11 cellular contexts compared by ENCODE assay signal in genomic region chr10:100349672-100350071, GRCh38. TPM values are rescaled to one million over a fixed set of nuclear protein-coding genes. Genes with fewer than 3 reads are reported as not detected.
A peak's percentile ranks its signal among the peaks of the same experiment; 100 is the strongest.
DNase-seq lines count a peak whose midpoint lies in the region; ATAC-seq, FAIRE-seq and TF ChIP-seq lines count a peak whose summit lies in the region.
"Had no signal": no experiment of that assay in that cellular context is flagged by ENCODE, and none has a peak within 500 bp of the region (broad histone marks: within the 10 kb centered on the region; RNA-seq: fewer than 3 reads in every experiment).

No MANE protein-coding gene starts in this region.

- peaks cover 45% of the 10 kb centered on the region for H3K4me1 ChIP-seq in smooth muscle cell (ENCODE audit: low read depth)
- H3K4me1 ChIP-seq in kidney (ENCODE audit: control insufficient read depth in 1 of 2, insufficient read depth in 1 of 2, low read depth in 1 of 2, low read length in 2 of 2), result peaks cover 0 to 2% of the 10 kb centered on the region in 2 donors

- peaks cover 69% of the 10 kb centered on the region for H3K36me3 Mint-ChIP-seq in activated CD4-positive, alpha-beta T cell treated with anti-CD3 and anti-CD28 coated beads, Interleukin-2, amount 10 ng/mL, durations not matched to agents 7 days and 5 days (ENCODE audit: low read depth)

- H3K9me3 ChIP-seq in SK-N-MC (ENCODE audit: low read depth, low read length) (no peaks in the 10 kb centered on the region), smooth muscle cell (replicated peaks; ENCODE audit: low read depth) (no peaks in the 10 kb centered on the region), kidney (ENCODE audit: control insufficient read depth in 1 of 2, low read length in 2 of 2) (no peaks in the 10 kb centered on the region)

- POLR2A ChIA-PET in activated CD4-positive, alpha-beta T cell treated with anti-CD3 and anti-CD28 coated beads, Interleukin-2, amount 10 ng/mL, durations not matched to agents 7 days and 5 days (lab: Charles Lee), result interaction anchor here (1.2 kb wide), 1 partner anchor 21 kb away, joined by 5 read pairs; no protein-coding TSS in a partner anchor

- intact Hi-C loops in kidney (cut with DNase I), result no loop called here

- H3K4me2 ChIP-seq in smooth muscle cell, result peak overlapping the region; percentile 96

- CTCF ChIA-PET in activated CD4-positive, alpha-beta T cell treated with anti-CD3 and anti-CD28 coated beads, Interleukin-2, amount 10 ng/mL, durations not matched to agents 7 days and 5 days (lab: Charles Lee), result interaction anchor here (0.7 to 2.1 kb wide), 11 partner anchors 9 to 186 kb away, joined by 3 to 7 read pairs (median 4); partner anchors contain the start of gene HIF1AN

- H3K9ac ChIP-seq in SK-N-MC (ENCODE audit: insufficient read length), result peak overlapping the region; percentile 37
- peak overlapping the region; percentile 78 for H3K9ac ChIP-seq in smooth muscle cell (ENCODE audit: low read depth)
- no peak overlapping the region for H3K9ac ChIP-seq in kidney (ENCODE audit: low read length in 2 of 2)
- H3K9ac ChIP-seq: GM23248 had no signal

- no peak overlapping the region for H2AFZ ChIP-seq in smooth muscle cell (ENCODE audit: low read depth)
- H2AFZ ChIP-seq: GM23248 had no signal

- DNase-seq in activated CD4-positive, alpha-beta T cell treated with anti-CD3 and anti-CD28 coated beads, Interleukin-2, amount 10 ng/mL, durations not matched to agents 7 days and 5 days, result no peak
- no peak for DNase-seq in activated CD4-positive, alpha-beta T cell treated with anti-CD3 and anti-CD28 coated beads, Interleukin-2, amount 50 U/mL, for 1 hour
- no peak for DNase-seq in SK-N-MC (ENCODE audit: low read depth, low spot score)
- no peak for DNase-seq in epithelial cell of prostate (ENCODE audit: low read depth, low spot score)
- no peak for DNase-seq in smooth muscle cell (lab: John Stamatoyannopoulos, UW; ENCODE audit: unreplicated experiment)
- no peak for DNase-seq in kidney
- no peak for DNase-seq in NCI-H1105 treated with DMSO at 0.1 percent for 48 hours (lab: John Stamatoyannopoulos, UW)
- DNase-seq: GM23248; stimulated activated CD4-positive, alpha-beta T cell treated with anti-CD3 and anti-CD28 coated beads, Interleukin-12 subunit alpha, Interleukin-12 subunit beta, amount 100 ng/mL, for 4 hours had no signal

- peak overlapping the region; percentile 97 for H3K4me3 Mint-ChIP-seq in activated CD4-positive, alpha-beta T cell treated with anti-CD3 and anti-CD28 coated beads, Interleukin-2, amount 10 ng/mL, durations not matched to agents 7 days and 5 days

- ATAC-seq in HG03442 (IDR thresholded peaks at IDR 0.05; ENCODE audit: unreplicated experiment), result no peak

- H3K4me3 ChIP-seq in SK-N-MC (peak overlapping the region; percentile 84), smooth muscle cell (peak overlapping the region; percentile 84), kidney (ENCODE audit: low read length in 2 of 2) (no peak overlapping the region)
- H3K4me3 ChIP-seq: GM23248 had no signal

- H3F3A ChIP-seq in smooth muscle cell (ENCODE audit: low read depth), result peaks cover 31% of the 10 kb centered on the region

- H3K27me3 Mint-ChIP-seq in activated CD4-positive, alpha-beta T cell treated with anti-CD3 and anti-CD28 coated beads, Interleukin-2, amount 10 ng/mL, durations not matched to agents 7 days and 5 days, result no peaks in the 10 kb centered on the region

- H3K9me3 Mint-ChIP-seq in activated CD4-positive, alpha-beta T cell treated with anti-CD3 and anti-CD28 coated beads, Interleukin-2, amount 10 ng/mL, durations not matched to agents 7 days and 5 days, result no peaks in the 10 kb centered on the region

- H3K4me1 Mint-ChIP-seq in activated CD4-positive, alpha-beta T cell treated with anti-CD3 and anti-CD28 coated beads, Interleukin-2, amount 10 ng/mL, durations not matched to agents 7 days and 5 days, result peaks cover 79% of the 10 kb centered on the region

- peaks cover 74% of the 10 kb centered on the region for H4K20me1 ChIP-seq in smooth muscle cell (ENCODE audit: low read depth)

- no peak for TF ChIP-seq CTCF in smooth muscle cell (IDR thresholded peaks at IDR 0.05; ENCODE audit: borderline replicate concordance, insufficient read depth, poor library complexity, severe bottlenecking)
- no peak for TF ChIP-seq CTCF in kidney (IDR thresholded peaks at IDR 0.05; ENCODE audit: borderline replicate concordance, extremely low read depth, insufficient read depth)

- no peak for FAIRE-seq in kidney (lab: Jason Lieb, UNC)
- FAIRE-seq: TTC549 had no signal

- H3K36me3 ChIP-seq in SK-N-MC (ENCODE audit: insufficient read depth, low read length), result peaks cover 68% of the 10 kb centered on the region
- H3K36me3 ChIP-seq in smooth muscle cell (ENCODE audit: low read depth), result peaks cover 11% of the 10 kb centered on the region
- H3K36me3 ChIP-seq in kidney (ENCODE audit: control insufficient read depth in 1 of 2, insufficient read depth in 2 of 2, low read length in 2 of 2), result peaks cover 0 to 4% of the 10 kb centered on the region in 2 donors

- H3K27ac ChIP-seq in SK-N-MC (no peak overlapping the region), epithelial cell of prostate (peak overlapping the region; percentile 81), smooth muscle cell (ENCODE audit: low read depth) (no peak overlapping the region), kidney (ENCODE audit: low read depth in 2 of 2, low read length in 2 of 2) (no peak overlapping the region)
- H3K27ac ChIP-seq: GM23248 had no signal

- no peaks in the 10 kb centered on the region for H3K27me3 ChIP-seq in smooth muscle cell (ENCODE audit: low read depth)

- peak overlapping the region; percentile 65 for H3K27ac Mint-ChIP-seq in activated CD4-positive, alpha-beta T cell treated with anti-CD3 and anti-CD28 coated beads, Interleukin-2, amount 10 ng/mL, durations not matched to agents 7 days and 5 days

- peaks cover 73% of the 10 kb centered on the region for H3K79me2 ChIP-seq in smooth muscle cell (ENCODE audit: low read depth)

- 43% methylated on average over 3 of the region's 3 CpGs for WGBS in smooth muscle cell (ENCODE audit: low lambda C conversion rate)

RNA-seq across cellular contexts. Expression of gene SCD, which starts 2.6 kb away (rescaled TPM):
- total RNA-seq in activated CD4-positive, alpha-beta T cell treated with anti-CD3 and anti-CD28 coated beads, Interleukin-2, amount 10 ng/mL, durations not matched to agents 7 days and 5 days, result 100 to 1,000 TPM; 117 to 129 TPM
- 306 and 316 TPM in 2 replicates for total RNA-seq in smooth muscle cell
- polyA plus RNA-seq in smooth muscle cell, result 157 and 183 TPM in 2 replicates
- 8.7 TPM for total RNA-seq in kidney
- polyA plus RNA-seq in kidney (ENCODE audit: insufficient read depth, low read depth, low replicate concordance), result 10.7 TPM

RNA-seq across cellular contexts. Expression of gene PKD2L1, which starts 19.6 kb away (rescaled TPM):
- total RNA-seq in activated CD4-positive, alpha-beta T cell treated with anti-CD3 and anti-CD28 coated beads, Interleukin-2, amount 10 ng/mL, durations not matched to agents 7 days and 5 days, result not detected
- total RNA-seq in smooth muscle cell (not detected in 2 replicates), kidney (not detected)
- polyA plus RNA-seq in smooth muscle cell (not detected in 2 replicates), kidney (ENCODE audit: insufficient read depth, low read depth, low replicate concordance) (0.17 TPM)
- total RNA-seq: GM23248 had no signal
- polyA plus RNA-seq: GM23248 had no signal

Comparison
In these comparisons a context has a peak if more than half of its experiments do, and no peak if none do; other contexts are left out.
1. H3K4me3 ChIP-seq: peak in SK-N-MC (single experiment) and smooth muscle cell (single experiment); none in kidney (0 of 2).
2. H3K9ac ChIP-seq: peak in SK-N-MC (single experiment) and smooth muscle cell (single experiment); none in kidney (0 of 2).
3. RNA of gene SCD, which starts 2.6 kb away (total RNA-seq): 306 to 316 TPM in smooth muscle cell and 117 to 129 TPM in activated CD4-positive, alpha-beta T cell treated with anti-CD3 and anti-CD28 coated beads, Interleukin-2, amount 10 ng/mL, durations not matched to agents 7 days and 5 days; 8.7 TPM in kidney (single experiment); every median in the first group is over 10 times any median in the second.